Comparison of ENCODE assay signal across 16 cellular contexts in genomic region chr9:82763631-82764030, GRCh38.
A peak's percentile ranks its signal among the peaks of the same experiment; 100 is the strongest.
DNase-seq lines count a peak whose midpoint lies in the region; ATAC-seq and TF ChIP-seq lines count a peak whose summit lies in the region.
"Had no signal": no experiment of that assay in that cellular context is flagged by ENCODE, and none has a peak within 500 bp of the region (broad histone marks: within the 10 kb centered on the region; RNA-seq: fewer than 3 reads in every experiment).

No MANE protein-coding gene starts in this region.

- H3K9me3 ChIP-seq in thyroid gland, result no peaks in the 10 kb centered on the region

- H3K9me3 Mint-ChIP-seq in nephron progenitor cell, result peaks cover 21% of the 10 kb centered on the region
- H3K9me3 Mint-ChIP-seq in activated CD4-positive, alpha-beta memory T cell treated with anti-CD3 and anti-CD28 coated beads for 36 hours, result peaks cover 3% of the 10 kb centered on the region

- no peak for ATAC-seq in HG02981 (IDR thresholded peaks at IDR 0.05; ENCODE audit: unreplicated experiment)
- ATAC-seq: CD8-positive, alpha-beta T cell had no signal

- no peak for TF ChIP-seq POLR2A in thyroid gland (IDR thresholded peaks at IDR 0.05)

- WGBS in thyroid gland, 2 donors, result 28 to 32% methylated on average over 2 of the region's 2 CpGs

- H3K27ac ChIP-seq in VCaP, result no peak overlapping the region
- H3K27ac ChIP-seq in thyroid gland, result no peak overlapping the region

- H3K4me1 ChIP-seq in thyroid gland, result no peaks in the 10 kb centered on the region

- no peaks in the 10 kb centered on the region for H3K36me3 ChIP-seq in thyroid gland

- peak; percentile 74 for TF ChIP-seq CTCF in VCaP (conservative IDR thresholded peaks at IDR 0.05)
- TF ChIP-seq CTCF in nephron progenitor cell (IDR thresholded peaks at IDR 0.05), result no peak
- no peak for TF ChIP-seq CTCF in thyroid gland (IDR thresholded peaks at IDR 0.05)

- H3K27me3 Mint-ChIP-seq in nephron progenitor cell (ENCODE audit: low read depth, poor library complexity), result no peaks in the 10 kb centered on the region
- H3K27me3 Mint-ChIP-seq in activated CD4-positive, alpha-beta memory T cell treated with anti-CD3 and anti-CD28 coated beads for 36 hours, result no peaks in the 10 kb centered on the region
- H3K27me3 Mint-ChIP-seq: activated B cell treated with CpG ODN at 0.5 μM for 24 hours had no signal

- peaks cover 6% of the 10 kb centered on the region for H3K36me3 Mint-ChIP-seq in nephron progenitor cell (ENCODE audit: low read depth)
- H3K36me3 Mint-ChIP-seq in activated CD4-positive, alpha-beta memory T cell treated with anti-CD3 and anti-CD28 coated beads for 36 hours, result no peaks in the 10 kb centered on the region
- H3K36me3 Mint-ChIP-seq: CD8-positive, alpha-beta T cell had no signal

- CTCF ChIA-PET in activated CD4-positive, alpha-beta memory T cell treated with anti-CD3 and anti-CD28 coated beads for 36 hours (lab: Charles Lee), result no interaction called here

- H3K4me3 Mint-ChIP-seq in nephron progenitor cell, result no peak overlapping the region
- no peak overlapping the region for H3K4me3 Mint-ChIP-seq in activated CD4-positive, alpha-beta memory T cell treated with anti-CD3 and anti-CD28 coated beads for 36 hours
- H3K4me3 Mint-ChIP-seq: activated B cell treated with CpG ODN at 0.5 μM for 24 hours; CD8-positive, alpha-beta T cell had no signal

- no peaks in the 10 kb centered on the region for H3K27me3 ChIP-seq in thyroid gland

- POLR2A ChIA-PET in activated CD4-positive, alpha-beta memory T cell treated with anti-CD3 and anti-CD28 coated beads for 36 hours (lab: Charles Lee), result no interaction called here

- peak overlapping the region; percentile 20 for H3K27ac Mint-ChIP-seq in nephron progenitor cell
- no peak overlapping the region for H3K27ac Mint-ChIP-seq in activated CD4-positive, alpha-beta memory T cell treated with anti-CD3 and anti-CD28 coated beads for 36 hours
- H3K27ac Mint-ChIP-seq: activated B cell treated with CpG ODN at 0.5 μM for 24 hours; CD8-positive, alpha-beta T cell had no signal

- intact Hi-C loops in thyroid gland (cut with DNase I), result no loop called here
- intact Hi-C loops in activated CD4-positive, alpha-beta memory T cell treated with anti-CD3 and anti-CD28 coated beads for 36 hours (cut with micrococcal nuclease), result no loop called here

- DNase-seq in NCI-H1092 treated with DMSO at 0.1 percent for 48 hours (lab: John Stamatoyannopoulos, UW), result peak; percentile 29
- no peak for DNase-seq in NCI-H1092 (lab: John Stamatoyannopoulos, UW)
- peak; percentile 62 for DNase-seq in NCI-H146 treated with DMSO at 0.1 percent for 48 hours (lab: John Stamatoyannopoulos, UW; ENCODE audit: unreplicated experiment)
- peak; percentile 12 for DNase-seq in nephron progenitor cell
- no peak for DNase-seq in thyroid gland
- no peak for DNase-seq in activated CD4-positive, alpha-beta memory T cell treated with anti-CD3 and anti-CD28 coated beads for 36 hours
- DNase-seq: activated B cell treated with CpG ODN at 0.5 μM for 24 hours; activated naive CD4-positive, alpha-beta T cell treated with anti-CD3 and anti-CD28 coated beads, Interleukin-2, amount 50 U/mL, for 16 hours; CD8-positive, alpha-beta T cell; effector CD8-positive, alpha-beta T cell; NCI-H1694; stimulated activated CD4-positive, alpha-beta T cell treated with anti-CD3 and anti-CD28 coated beads, Interleukin-4, amount 100 ng/mL, for 24 hours; SW 1271; trophoblast cell had no signal

- peaks cover 32% of the 10 kb centered on the region for H3K4me1 Mint-ChIP-seq in nephron progenitor cell
- no peaks in the 10 kb centered on the region for H3K4me1 Mint-ChIP-seq in activated CD4-positive, alpha-beta memory T cell treated with anti-CD3 and anti-CD28 coated beads for 36 hours (ENCODE audit: low read depth)
- H3K4me1 Mint-ChIP-seq: activated B cell treated with CpG ODN at 0.5 μM for 24 hours had no signal

- no peak overlapping the region for H3K4me3 ChIP-seq in thyroid gland (replicated peaks in 1 of 3)

Comparison
In these comparisons a context has a peak if more than half of its experiments do, and no peak if none do; other contexts are left out.
1. DNase-seq: peak in NCI-H1092 treated with DMSO at 0.1 percent for 48 hours (single experiment), NCI-H146 treated with DMSO at 0.1 percent for 48 hours (single experiment) and nephron progenitor cell (single experiment); none in NCI-H1092 (single experiment), thyroid gland (0 of 2) and activated CD4-positive, alpha-beta memory T cell treated with anti-CD3 and anti-CD28 coated beads for 36 hours (single experiment).